ENCODE assay signal across 8 cellular contexts in the genomic region with DNA sequence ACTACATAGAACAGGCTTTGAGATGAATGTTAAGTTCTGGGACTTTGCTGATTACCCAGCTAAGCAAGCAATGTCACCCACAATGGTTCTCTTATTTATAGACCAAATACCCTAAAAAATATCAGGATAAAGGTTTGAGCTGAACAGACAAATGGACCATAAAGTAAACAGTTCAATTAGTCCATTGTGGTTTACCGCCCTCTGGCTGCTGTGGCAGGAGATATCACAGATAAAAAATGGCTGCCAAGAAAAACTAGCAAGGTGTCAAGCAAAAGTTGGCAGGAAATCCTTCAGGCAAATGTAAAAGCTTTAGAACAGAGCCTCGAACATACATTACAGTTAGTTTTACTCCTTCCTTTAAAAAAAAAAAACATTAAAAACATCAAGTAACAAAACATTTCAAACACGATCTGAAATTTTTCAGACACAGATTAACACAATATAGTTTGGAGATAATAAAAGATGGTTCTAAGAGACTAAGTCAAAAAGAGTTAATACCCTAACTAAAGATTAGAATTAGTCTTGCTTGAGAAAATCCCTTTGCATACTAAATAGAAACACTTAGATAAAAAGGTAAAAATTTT. TPM values are rescaled to one million over a fixed set of nuclear protein-coding genes. Genes with fewer than 3 reads are reported as not detected.
DNase-seq lines count a peak whose midpoint lies in the region; ATAC-seq, FAIRE-seq and TF ChIP-seq lines count a peak whose summit lies in the region.

No MANE protein-coding gene starts in this region.

- TF ChIP-seq CTCF in bronchial epithelial cell (IDR thresholded peaks at IDR 0.05; ENCODE audit: insufficient read depth, low read length, severe bottlenecking): peak; percentile 62

- no peak overlapping the region for H3K4me3 ChIP-seq in bronchial epithelial cell (ENCODE audit: low read depth, low read length)

- ATAC-seq in GM21447 (IDR thresholded peaks at IDR 0.05; ENCODE audit: unreplicated experiment): no peak

- DNase-seq in NCI-H2171 treated with DMSO at 0.1 percent for 48 hours (lab: John Stamatoyannopoulos, UW) (peak; percentile 32), NCI-H2171 (lab: John Stamatoyannopoulos, UW) (no peak), NCI-H1105 treated with DMSO at 0.1 percent for 48 hours (lab: John Stamatoyannopoulos, UW) (peak; percentile 78), T-helper 2 cell (peak in 3 of 5 experiments; percentile 12 to 75 (median 12)), bronchial epithelial cell (ENCODE audit: low read depth) (peak; percentile 50), kidney glomerular epithelial cell (lab: John Stamatoyannopoulos, UW) (peak; percentile 60)
- DNase-seq in stimulated activated CD8-positive, alpha-beta memory T cell treated with anti-CD3 and anti-CD28 coated beads, Interleukin-12 subunit alpha, Interleukin-12 subunit beta, amount 100 ng/mL, for 1 hour (ENCODE audit: low read depth): peak; percentile 27

- no peak for FAIRE-seq in bronchial epithelial cell (lab: Jason Lieb, UNC)

- H3K27me3 ChIP-seq in bronchial epithelial cell (ENCODE audit: control insufficient read depth, insufficient read depth, low read length): no peaks in the 10 kb centered on the region

- H3K36me3 ChIP-seq in bronchial epithelial cell (ENCODE audit: control insufficient read depth, insufficient read depth, low read length): no peaks in the 10 kb centered on the region

RNA-seq across cellular contexts. Expression of gene MED13L, which starts 41.3 kb away (rescaled TPM):
- total RNA-seq in bronchial epithelial cell: 39.8 and 41.6 TPM in 2 replicates
